In the genomic region with DNA sequence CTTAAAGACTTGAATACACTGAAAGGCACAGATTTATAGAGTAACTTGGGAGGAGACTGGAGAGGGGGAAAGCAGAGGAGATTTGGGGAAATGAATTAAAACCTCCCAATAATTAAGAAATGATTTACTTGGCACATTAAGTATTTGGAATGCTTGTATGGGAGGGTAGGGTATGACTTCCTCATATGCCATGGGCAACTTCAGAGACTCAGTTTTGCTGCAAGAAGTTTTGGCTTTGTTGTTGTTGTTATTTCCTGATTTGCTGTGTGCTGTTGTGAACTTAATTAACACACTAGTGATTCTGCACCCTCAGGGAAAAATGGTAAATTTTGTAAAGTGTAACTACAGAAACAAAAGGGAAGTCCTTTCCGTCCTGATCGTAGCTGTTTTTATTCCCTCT, we compare ENCODE assay signal across 28 cellular contexts.
"Had no signal": no experiment of that assay in that cellular context is flagged by ENCODE, and none has a peak within 500 bp of the region (broad histone marks: within the 10 kb centered on the region; RNA-seq: fewer than 3 reads in every experiment).

No MANE protein-coding gene starts in this region.

- H3K4me3 ChIP-seq: gastrocnemius medialis, lung, right atrium auricular region, stomach, testis, tibial artery had no signal

- DNase-seq: cortex of kidney; effector CD8-positive, alpha-beta T cell; endodermal cell; foreskin fibroblast; gastrocnemius medialis; head of caudate nucleus; midbrain; naive thymus-derived CD4-positive, alpha-beta T cell; stimulated activated CD4-positive, alpha-beta T cell treated with anti-CD3 and anti-CD28 coated beads, Interleukin-2, amount 100 ng/mL, for 24 hours; stimulated activated CD4-positive, alpha-beta T cell treated with anti-CD3 and anti-CD28 coated beads, Interleukin-4, amount 100 ng/mL, for 24 hours; stimulated activated naive CD4-positive, alpha-beta T cell treated with Interleukin-2 at 50 U/mL for 16 hours; stomach; testis; tibial artery had no signal

- FAIRE-seq: keratinocyte had no signal

- H3K36me3 ChIP-seq: gastrocnemius medialis, neutrophil, right atrium auricular region, stomach, tibial artery had no signal

- H3K79me2 ChIP-seq: parathyroid adenoma had no signal

- H3K27me3 ChIP-seq: gastrocnemius medialis, neutrophil, right atrium auricular region, testis, tibial artery had no signal

- H3K27ac ChIP-seq: epithelial cell of prostate, gastrocnemius medialis, neutrophil, parathyroid adenoma, right atrium auricular region, stomach, testis, tibial artery had no signal

- H3K4me1 ChIP-seq: gastrocnemius medialis, parathyroid adenoma, right atrium auricular region, stomach, testis had no signal

- H3K36me3 Mint-ChIP-seq: naive thymus-derived CD4-positive, alpha-beta T cell; stimulated activated effector memory CD8-positive, alpha-beta T cell treated with anti-CD3 and anti-CD28 coated beads, Interleukin-12 subunit alpha, Interleukin-12 subunit beta, amount 100 ng/mL, for 72 hours had no signal

- H3K9me3 ChIP-seq: gastrocnemius medialis, neutrophil, right atrium auricular region, stomach, testis, tibial artery had no signal

- ATAC-seq: esophagus mucosa; gastrocnemius medialis; left lobe of liver; naive thymus-derived CD4-positive, alpha-beta T cell; sciatic nerve; stimulated activated effector memory CD8-positive, alpha-beta T cell treated with anti-CD3 and anti-CD28 coated beads, Interleukin-12 subunit alpha, Interleukin-12 subunit beta, amount 100 ng/mL, for 72 hours had no signal

- H3K27me3 Mint-ChIP-seq: type B pancreatic cell had no signal

- H3K27ac Mint-ChIP-seq: endodermal cell; memory B cell; naive thymus-derived CD4-positive, alpha-beta T cell; progenitor cell of endocrine pancreas; stimulated activated effector memory CD8-positive, alpha-beta T cell treated with anti-CD3 and anti-CD28 coated beads, Interleukin-12 subunit alpha, Interleukin-12 subunit beta, amount 100 ng/mL, for 72 hours; type B pancreatic cell had no signal

- H3K9ac ChIP-seq: parathyroid adenoma had no signal

- H3K4me3 Mint-ChIP-seq: endodermal cell; memory B cell; naive thymus-derived CD4-positive, alpha-beta T cell; nephron; stimulated activated effector memory CD8-positive, alpha-beta T cell treated with anti-CD3 and anti-CD28 coated beads, Interleukin-12 subunit alpha, Interleukin-12 subunit beta, amount 100 ng/mL, for 72 hours; type B pancreatic cell had no signal

- H2AFZ ChIP-seq: parathyroid adenoma had no signal

- H3K9me3 Mint-ChIP-seq: endodermal cell; nephron; stimulated activated effector memory CD8-positive, alpha-beta T cell treated with anti-CD3 and anti-CD28 coated beads, Interleukin-12 subunit alpha, Interleukin-12 subunit beta, amount 100 ng/mL, for 72 hours had no signal

- H3K4me1 Mint-ChIP-seq: naive thymus-derived CD4-positive, alpha-beta T cell; stimulated activated effector memory CD8-positive, alpha-beta T cell treated with anti-CD3 and anti-CD28 coated beads, Interleukin-12 subunit alpha, Interleukin-12 subunit beta, amount 100 ng/mL, for 72 hours had no signal
